Comparison of ENCODE assay signal across 8 cellular contexts in genomic region chr17:2929881-2930533, GRCh38.
DNase-seq lines count a peak whose midpoint lies in the region; ATAC-seq and TF ChIP-seq lines count a peak whose summit lies in the region.

No MANE protein-coding gene starts in this region.

- WGBS in lower leg skin, 2 donors: 62 to 70% methylated on average over 12 to 15 of the region's 15 CpGs

- no peak overlapping the region for H3K4me3 ChIP-seq in lower leg skin (ENCODE audit: low read depth, poor library complexity, severe bottlenecking)

- peak in 1 of 3 donors; percentile 8 for TF ChIP-seq CTCF in lower leg skin (IDR thresholded peaks at IDR 0.05)

- DNase-seq in EL (peak; percentile 31), LoVo (ENCODE audit: low spot score) (peak; percentile 32), activated T-cell treated with anti-CD3 and anti-CD28 coated beads for 24 hours (ENCODE audit: low read depth) (peak; percentile 5), left ventricle myocardium superior (peak; percentile 49), lower leg skin (ENCODE audit: low spot score in 2 of 2) (no peak), cortex of kidney (lab: John Stamatoyannopoulos, UW) (no peak), DMS153 (lab: John Stamatoyannopoulos, UW) (no peak)
- DNase-seq in stimulated activated CD4-positive, alpha-beta T cell treated with anti-CD3 and anti-CD28 coated beads, Interleukin-1b, Interleukin-23, amount 100 ng/mL, for 48 hours: peak; percentile 20

- TF ChIP-seq POLR2A in lower leg skin (IDR thresholded peaks at IDR 0.05): no peak

- intact Hi-C loops in left ventricle myocardium superior (cut with micrococcal nuclease): no loop called here
- intact Hi-C loops in lower leg skin (cut with DNase I; ENCODE audit: low total_unique reads): no loop called here

- ATAC-seq in left ventricle myocardium superior: peak; percentile 77

Comparison
In these comparisons a context has a peak if more than half of its experiments do, and no peak if none do; other contexts are left out.
1. DNase-seq: peak in EL (single experiment), LoVo (single experiment), activated T-cell treated with anti-CD3 and anti-CD28 coated beads for 24 hours (single experiment), left ventricle myocardium superior (single experiment) and stimulated activated CD4-positive, alpha-beta T cell treated with anti-CD3 and anti-CD28 coated beads, Interleukin-1b, Interleukin-23, amount 100 ng/mL, for 48 hours (single experiment); none in lower leg skin (0 of 2), cortex of kidney (single experiment) and DMS153 (single experiment).